Comparison of ENCODE assay signal across 1 cellular context in genomic region chr2:25062461-25062860, GRCh38.
TF ChIP-seq lines count a peak whose summit lies in the region.

No MANE protein-coding gene starts in this region.

TF ChIP-seq in H1, 55 proteins besides CTCF, POLR2A, EP300 and RAD21:
- no peak for TF ChIP-seq GTF2F1 (IDR thresholded peaks at IDR 0.05; ENCODE audit: borderline replicate concordance, low read depth, low read length)
- no peak for TF ChIP-seq CREB1 (IDR thresholded peaks at IDR 0.05)
- no peak for TF ChIP-seq NRF1 (IDR thresholded peaks at IDR 0.05; ENCODE audit: low read depth, low read length)
- TF ChIP-seq SP4 (IDR thresholded peaks at IDR 0.05; ENCODE audit: low read length) = no peak
- no peak for TF ChIP-seq JUND (IDR thresholded peaks at IDR 0.05; ENCODE audit: low read length)
- TF ChIP-seq SIN3A (conservative IDR thresholded peaks at IDR 0.05 in 1 of 2, IDR thresholded peaks at IDR 0.05 in 1 of 2; ENCODE audit: low read depth in 1 of 2, low read length in 2 of 2) = no peak
- TF ChIP-seq POLR2AphosphoS5 (IDR thresholded peaks at IDR 0.05; ENCODE audit: low read depth, low read length) = no peak
- no peak for TF ChIP-seq EZH2 (IDR thresholded peaks at IDR 0.05; ENCODE audit: low read depth, low read length, severe bottlenecking)
- TF ChIP-seq EGR1 (IDR thresholded peaks at IDR 0.05; ENCODE audit: borderline replicate concordance, low read depth, low read length) = no peak
- no peak for TF ChIP-seq SRF (IDR thresholded peaks at IDR 0.05; ENCODE audit: low read depth, low read length)
- TF ChIP-seq CHD7 (IDR thresholded peaks at IDR 0.05; ENCODE audit: insufficient replicate concordance, low read length) = no peak
- no peak for TF ChIP-seq JUN (IDR thresholded peaks at IDR 0.05; ENCODE audit: low read depth, low read length)
- no peak for TF ChIP-seq KDM5A (IDR thresholded peaks at IDR 0.05; ENCODE audit: low read length)
- TF ChIP-seq RFX5 (IDR thresholded peaks at IDR 0.05; ENCODE audit: borderline replicate concordance, low read depth, low read length) = no peak
- TF ChIP-seq KDM4A (IDR thresholded peaks at IDR 0.05; ENCODE audit: low read depth, low read length, severe bottlenecking) = no peak
- TF ChIP-seq CHD2 (IDR thresholded peaks at IDR 0.05; ENCODE audit: low read length) = no peak
- no peak for TF ChIP-seq TCF12 (IDR thresholded peaks at IDR 0.05; ENCODE audit: low read depth, low read length)
